1 cellular context compared by ENCODE assay signal in the genomic region with DNA sequence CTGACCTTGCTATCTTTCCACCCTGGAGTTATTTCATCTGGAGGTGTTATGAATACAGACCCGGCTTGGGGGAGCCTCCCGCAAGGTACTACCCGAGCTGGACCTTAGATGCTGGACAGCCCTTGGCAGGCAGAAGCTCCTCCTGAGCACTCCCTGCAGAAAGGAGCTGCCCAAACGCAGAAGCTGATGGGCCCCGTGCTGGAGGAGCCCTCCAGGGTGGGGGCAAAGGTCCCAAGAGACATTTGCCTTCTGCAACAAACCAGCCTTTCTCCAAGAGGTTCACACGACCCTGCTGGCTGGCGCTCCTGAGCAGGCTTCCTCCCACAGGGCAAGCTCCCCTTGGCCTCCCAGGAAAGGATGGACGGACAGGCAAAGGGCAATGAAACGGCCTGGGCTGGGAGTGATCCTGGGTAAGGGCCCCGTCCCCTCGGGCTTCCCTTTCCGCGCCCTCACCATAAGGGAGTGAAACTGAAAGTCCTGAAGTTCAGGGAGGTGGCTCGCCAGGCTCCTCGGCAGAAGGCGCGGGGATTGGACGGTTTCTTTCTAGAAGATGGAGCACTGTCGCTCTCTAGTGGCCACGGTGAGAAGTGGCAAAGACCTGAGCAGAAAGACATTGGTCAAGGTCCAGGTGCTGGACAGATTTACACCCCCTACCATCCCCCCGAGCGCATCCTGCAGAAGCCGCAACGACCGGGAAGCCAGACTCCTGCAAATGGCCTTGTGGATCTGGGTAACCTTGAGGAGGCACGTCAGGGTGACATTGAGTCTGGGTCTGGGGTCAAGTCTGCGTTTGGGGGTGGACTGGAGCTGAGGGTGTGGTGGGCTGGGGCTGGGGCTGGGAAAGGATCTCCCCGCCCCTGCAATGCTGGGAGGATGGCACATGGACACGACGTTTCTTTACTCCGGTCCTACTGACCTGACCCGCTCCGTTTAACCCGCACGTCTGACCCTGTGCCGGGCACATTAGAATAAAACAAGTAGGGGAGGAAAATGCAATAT.
TF ChIP-seq lines count a peak whose summit lies in the region.

No MANE protein-coding gene starts in this region.

TF ChIP-seq in Ishikawa, 13 proteins besides CTCF, POLR2A, EP300 and RAD21 (continued from another document):
- TF ChIP-seq, protein P1, sequence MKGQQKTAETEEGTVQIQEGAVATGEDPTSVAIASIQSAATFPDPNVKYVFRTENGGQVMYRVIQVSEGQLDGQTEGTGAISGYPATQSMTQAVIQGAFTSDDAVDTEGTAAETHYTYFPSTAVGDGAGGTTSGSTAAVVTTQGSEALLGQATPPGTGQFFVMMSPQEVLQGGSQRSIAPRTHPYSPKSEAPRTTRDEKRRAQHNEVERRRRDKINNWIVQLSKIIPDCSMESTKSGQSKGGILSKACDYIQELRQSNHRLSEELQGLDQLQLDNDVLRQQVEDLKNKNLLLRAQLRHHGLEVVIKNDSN (IDR thresholded peaks at IDR 0.05), result no peak
TF ChIP-seq in Ishikawa: peak in this region for 0.
